In genomic region chr12:5796171-5797091, GRCh38 we compare ENCODE assay signal across 8 cellular contexts.
DNase-seq lines count a peak whose midpoint lies in the region; ATAC-seq and TF ChIP-seq lines count a peak whose summit lies in the region.

No MANE protein-coding gene starts in this region.

- in situ Hi-C loops in SK-MEL-5 (cut with HindIII; ENCODE audit: low pct_unique_long_range_greater_than_20kb, low sequenced_read_pairs), result no loop called here

- POLR2A ChIA-PET in A673 (lab: Charles Lee; ENCODE audit: low non-redundant PET), result no interaction called here

- intact Hi-C loops in A673 (cut with micrococcal nuclease; ENCODE audit: unreplicated experiment), result loop anchor here (5.0 kb wide), 1 partner anchor 49 kb away; no protein-coding TSS in a partner anchor
- intact Hi-C loops in left ventricle myocardium inferior (cut with micrococcal nuclease), result no loop called here

- H3K4me1 ChIP-seq in A673 (ENCODE audit: insufficient read depth, low read length, poor library complexity, severe bottlenecking) (no peaks in the 10 kb centered on the region), left ventricle myocardium inferior (peaks cover 5% of the 10 kb centered on the region)

- TF ChIP-seq CTCF in A673 (conservative IDR thresholded peaks at IDR 0.05; ENCODE audit: low read depth, low read length), result peak; percentile 66
- TF ChIP-seq CTCF in GM12872 (IDR thresholded peaks at IDR 0.05; ENCODE audit: insufficient read depth, low read depth, low read length), result peak; percentile 74
- TF ChIP-seq CTCF in left ventricle myocardium inferior (IDR thresholded peaks at IDR 0.05; ENCODE audit: borderline replicate concordance), result peak; percentile 66

- H3K27ac ChIP-seq in A673 (ENCODE audit: low read depth, low read length, poor library complexity, severe bottlenecking), result no peak overlapping the region
- H3K27ac ChIP-seq in left ventricle myocardium inferior (replicated peaks), result no peak overlapping the region

- no peak for ATAC-seq in HG02763 (IDR thresholded peaks at IDR 0.05; ENCODE audit: unreplicated experiment)

- CTCF ChIA-PET in A673 (lab: Charles Lee), result interaction anchor here (1.2 kb wide), 1 partner anchor 52 kb away, joined by 4 read pairs; no protein-coding TSS in a partner anchor

- H3K4me3 ChIP-seq in A673 (ENCODE audit: low read depth, low read length, poor library complexity, severe bottlenecking) (no peak overlapping the region), left ventricle myocardium inferior (no peak overlapping the region)

- no peaks in the 10 kb centered on the region for H3K36me3 ChIP-seq in A673 (ENCODE audit: insufficient read depth, low read length, poor library complexity, severe bottlenecking)
- H3K36me3 ChIP-seq in left ventricle myocardium inferior, result peaks cover 7% of the 10 kb centered on the region

- H3K27me3 ChIP-seq in A673 (replicated peaks; ENCODE audit: insufficient read depth, low read depth, low read length, poor library complexity) (peaks cover 7% of the 10 kb centered on the region), left ventricle myocardium inferior (ENCODE audit: low read depth) (peaks cover 14% of the 10 kb centered on the region)

- DNase-seq in A673 (ENCODE audit: low spot score) (peak; percentile 47), SK-MEL-5 (ENCODE audit: low read depth, low spot score) (peak; percentile 60), left ventricle myocardium inferior (peak; percentile 50), activated gamma-delta T cell (lab: John Stamatoyannopoulos, UW) (no peak), CD1c-positive myeloid dendritic cell (ENCODE audit: extremely low spot score) (no peak)
- peak; percentile 50 for DNase-seq in stimulated activated CD8-positive, alpha-beta memory T cell treated with anti-CD3 and anti-CD28 coated beads, Interleukin-4, amount 100 ng/mL, for 48 hours

- H3K9me3 ChIP-seq in A673 (ENCODE audit: low read depth, low read length, poor library complexity, severe bottlenecking), result no peaks in the 10 kb centered on the region
- no peaks in the 10 kb centered on the region for H3K9me3 ChIP-seq in left ventricle myocardium inferior (replicated peaks)

- no TSS peak for BruUV-seq in A673 (replicated peaks; lab: Mats Ljungman, UMichigan)

Comparison
In these comparisons a context has a peak if more than half of its experiments do, and no peak if none do; other contexts are left out.
1. DNase-seq: peak in A673 (single experiment), SK-MEL-5 (single experiment), left ventricle myocardium inferior (single experiment) and stimulated activated CD8-positive, alpha-beta memory T cell treated with anti-CD3 and anti-CD28 coated beads, Interleukin-4, amount 100 ng/mL, for 48 hours (single experiment); none in activated gamma-delta T cell (single experiment) and CD1c-positive myeloid dendritic cell (single experiment).
2. Peak in every context shown above with its lines, with median percentiles within 50 percentile points of each other: CTCF ChIP-seq.